Comparison of ENCODE assay signal across 1 cellular context in the genomic region with DNA sequence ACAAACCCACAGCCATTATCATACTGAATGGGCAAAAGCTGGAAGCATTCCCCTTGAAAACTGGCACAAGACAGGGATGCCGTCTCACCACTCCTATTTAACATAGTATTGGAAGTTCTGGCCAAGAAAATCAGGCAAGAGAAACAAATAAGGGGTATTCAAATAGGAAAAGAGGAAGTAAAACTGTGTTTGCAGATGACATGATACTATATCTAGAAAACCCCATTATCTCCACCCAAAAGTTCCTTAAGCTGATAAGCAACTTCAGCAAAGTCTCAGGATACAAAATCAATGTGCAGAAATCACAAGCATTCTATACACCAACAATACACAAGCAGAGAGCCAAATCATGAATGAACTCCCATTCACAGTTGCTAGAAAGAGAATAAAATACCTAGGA.
A peak's percentile ranks its signal among the peaks of the same experiment; 100 is the strongest.
TF ChIP-seq lines count a peak whose summit lies in the region.

No MANE protein-coding gene starts in this region.

TF ChIP-seq in K562, 482 proteins besides CTCF, POLR2A, EP300 and RAD21:
- TF ChIP-seq SOX6 (IDR thresholded peaks at IDR 0.05) (0 out of 2 replicates have a peak, but pooled peaks have one; percentile 9), POLR2B (IDR thresholded peaks at IDR 0.05; ENCODE audit: low read depth, partially characterized antibody) (peak; percentile 27), SMARCE1 (IDR thresholded peaks at IDR 0.05) (peak; percentile 28; the same call in 1 of the 2 replicates)
